ENCODE assay signal across 23 cellular contexts in the genomic region with DNA sequence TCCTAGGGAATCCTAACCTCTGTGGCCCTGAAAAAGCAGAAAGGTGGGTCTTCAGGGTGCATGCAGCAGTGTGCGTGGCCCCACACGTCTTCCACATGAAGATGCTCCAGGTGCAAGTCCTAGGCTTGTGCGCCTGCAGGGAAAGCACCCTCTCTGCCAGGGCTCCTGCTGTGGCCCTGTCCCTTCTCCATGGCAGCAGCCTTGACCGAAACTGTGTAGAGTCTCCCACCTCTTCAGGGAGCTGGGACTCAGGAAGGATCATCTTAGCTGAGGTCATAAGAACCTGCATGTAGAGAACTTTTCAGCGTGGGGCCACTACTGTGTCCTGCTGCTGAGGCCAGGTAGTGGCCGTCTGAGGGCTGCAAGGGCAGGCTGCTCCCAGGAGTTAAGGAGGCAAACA. TPM values are rescaled to one million over a fixed set of nuclear protein-coding genes. Genes with fewer than 3 reads are reported as not detected.
"Had no signal": no experiment of that assay in that cellular context is flagged by ENCODE, and none has a peak within 500 bp of the region (broad histone marks: within the 10 kb centered on the region; RNA-seq: fewer than 3 reads in every experiment).

No MANE protein-coding gene starts in this region.

- DNase-seq: activated CD4-positive, alpha-beta T cell treated with anti-CD3 and anti-CD28 coated beads, Interleukin-2, amount 10 ng/mL, durations not matched to agents 7 days and 5 days; activated naive CD4-positive, alpha-beta T cell; cortex of kidney; foreskin fibroblast; heart right ventricle; left lung; mammary epithelial cell; naive thymus-derived CD8-positive, alpha-beta T cell; psoas muscle; right cardiac atrium; stimulated activated CD4-positive, alpha-beta T cell treated with anti-CD3 and anti-CD28 coated beads, Interleukin-12 subunit alpha, Interleukin-12 subunit beta, amount 100 ng/mL, for 4 hours; stimulated activated naive CD8-positive, alpha-beta T cell treated with anti-CD3 and anti-CD28 coated beads, Interleukin-15, amount 100 ng/mL, for 72 hours; tibial artery had no signal

- H3K9me3 ChIP-seq: adrenal gland, breast epithelium, heart right ventricle, left lung, neutrophil, pancreas, psoas muscle, tibial artery had no signal

- H3K27ac ChIP-seq: adrenal gland, breast epithelium, heart right ventricle, left lung, neutrophil, pancreas, psoas muscle, tibial artery, VCaP had no signal

- H3K36me3 Mint-ChIP-seq: activated naive CD8-positive, alpha-beta T cell; mesothelial cell of epicardium; naive thymus-derived CD8-positive, alpha-beta T cell had no signal

- H3K27ac Mint-ChIP-seq: activated CD4-positive, alpha-beta T cell treated with anti-CD3 and anti-CD28 coated beads, Interleukin-2, amount 10 ng/mL, durations not matched to agents 7 days and 5 days; activated naive CD8-positive, alpha-beta T cell; activated T-helper 17 cell treated with anti-CD3 and anti-CD28 coated beads, Interleukin-2, amount 50 U/mL, for 72 hours; mesothelial cell of epicardium; naive thymus-derived CD8-positive, alpha-beta T cell; stimulated activated naive CD8-positive, alpha-beta T cell treated with anti-CD3 and anti-CD28 coated beads, Interleukin-15, amount 100 ng/mL, for 72 hours; T-helper 2 cell treated with Interferon-gamma antibody and Interleukin-4, amounts not matched to agents 5 μg/mL and 100 μg/mL, for 36 hours had no signal

- H3K4me3 Mint-ChIP-seq: activated CD4-positive, alpha-beta T cell treated with anti-CD3 and anti-CD28 coated beads, Interleukin-2, amount 10 ng/mL, durations not matched to agents 7 days and 5 days; activated naive CD8-positive, alpha-beta T cell; activated T-helper 17 cell treated with anti-CD3 and anti-CD28 coated beads, Interleukin-2, amount 50 U/mL, for 72 hours; mesothelial cell of epicardium; naive thymus-derived CD8-positive, alpha-beta T cell; stimulated activated naive CD8-positive, alpha-beta T cell treated with anti-CD3 and anti-CD28 coated beads, Interleukin-15, amount 100 ng/mL, for 72 hours; T-helper 2 cell treated with Interferon-gamma antibody and Interleukin-4, amounts not matched to agents 5 μg/mL and 100 μg/mL, for 36 hours had no signal

- H3K27me3 ChIP-seq: adrenal gland, breast epithelium, heart right ventricle, left lung, neutrophil, pancreas, tibial artery had no signal

- H3K4me3 ChIP-seq: adrenal gland, breast epithelium, heart right ventricle, left lung, pancreas, psoas muscle, tibial artery had no signal

- H3K36me3 ChIP-seq: adrenal gland, breast epithelium, heart right ventricle, left lung, neutrophil, pancreas had no signal

- H3K9me3 Mint-ChIP-seq: activated CD4-positive, alpha-beta T cell treated with anti-CD3 and anti-CD28 coated beads, Interleukin-2, amount 10 ng/mL, durations not matched to agents 7 days and 5 days; activated T-helper 17 cell treated with anti-CD3 and anti-CD28 coated beads, Interleukin-2, amount 50 U/mL, for 72 hours; mesothelial cell of epicardium; naive thymus-derived CD8-positive, alpha-beta T cell; stimulated activated naive CD8-positive, alpha-beta T cell treated with anti-CD3 and anti-CD28 coated beads, Interleukin-15, amount 100 ng/mL, for 72 hours; T-helper 2 cell treated with Interferon-gamma antibody and Interleukin-4, amounts not matched to agents 5 μg/mL and 100 μg/mL, for 36 hours had no signal

- H3K27me3 Mint-ChIP-seq: activated CD4-positive, alpha-beta T cell treated with anti-CD3 and anti-CD28 coated beads, Interleukin-2, amount 10 ng/mL, durations not matched to agents 7 days and 5 days; activated naive CD8-positive, alpha-beta T cell; activated T-helper 17 cell treated with anti-CD3 and anti-CD28 coated beads, Interleukin-2, amount 50 U/mL, for 72 hours; naive thymus-derived CD8-positive, alpha-beta T cell; stimulated activated naive CD8-positive, alpha-beta T cell treated with anti-CD3 and anti-CD28 coated beads, Interleukin-15, amount 100 ng/mL, for 72 hours had no signal

- H3K4me1 ChIP-seq: breast epithelium had no signal

RNA-seq across cellular contexts. Expression of gene RET, which starts 55.0 kb away (rescaled TPM):
- total RNA-seq: naive thymus-derived CD8-positive, alpha-beta T cell; SK-MEL-5 had no signal
